Comparison of ENCODE assay signal across 8 cellular contexts in the genomic region with DNA sequence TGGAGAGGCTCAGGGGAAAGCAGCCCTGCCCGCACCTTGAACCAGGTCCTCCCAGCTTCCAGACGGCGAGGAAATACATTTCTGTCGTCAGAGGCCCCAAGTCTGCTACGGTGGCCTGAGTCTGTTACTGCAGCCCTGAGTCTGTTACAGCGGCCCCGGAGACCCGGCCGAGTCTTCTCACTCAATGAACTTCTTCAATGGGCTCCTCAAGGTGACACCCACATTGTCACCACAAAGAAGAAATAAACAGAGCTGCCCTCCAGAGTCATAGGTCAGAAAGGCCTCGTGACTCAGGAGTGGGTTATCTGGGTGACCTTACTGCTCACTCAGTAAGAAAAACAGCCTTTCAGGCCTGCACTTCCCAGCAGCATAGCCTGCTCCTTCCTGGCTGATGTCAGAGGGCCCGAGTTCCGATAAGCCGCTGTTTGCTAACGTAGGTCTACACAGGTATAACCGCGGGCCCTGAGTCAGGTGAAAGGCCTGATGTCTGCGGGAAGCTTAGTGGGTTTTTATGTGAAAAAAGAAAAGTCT.
A peak's percentile ranks its signal among the peaks of the same experiment; 100 is the strongest.
DNase-seq lines count a peak whose midpoint lies in the region; ATAC-seq, FAIRE-seq and TF ChIP-seq lines count a peak whose summit lies in the region.

No MANE protein-coding gene starts in this region.

- H3K4me3 Mint-ChIP-seq in dendritic cell treated with granulocyte-macrophage colony-stimulating factor and Interleukin-4, amounts not matched to agents 40 ng/mL and 50 ng/mL, for 4 days: no peak overlapping the region
- no peak overlapping the region for H3K4me3 Mint-ChIP-seq in glutamatergic neuron (ENCODE audit: unreplicated experiment)

- H3K27ac Mint-ChIP-seq in dendritic cell treated with granulocyte-macrophage colony-stimulating factor and Interleukin-4, amounts not matched to agents 40 ng/mL and 50 ng/mL, for 4 days: peak overlapping the region; percentile 95
- no peak overlapping the region for H3K27ac Mint-ChIP-seq in glutamatergic neuron (ENCODE audit: unreplicated experiment)

- H3K4me1 Mint-ChIP-seq in dendritic cell treated with granulocyte-macrophage colony-stimulating factor and Interleukin-4, amounts not matched to agents 40 ng/mL and 50 ng/mL, for 4 days (ENCODE audit: low read depth): peaks cover 64% of the 10 kb centered on the region
- no peaks in the 10 kb centered on the region for H3K4me1 Mint-ChIP-seq in glutamatergic neuron (ENCODE audit: low read depth, unreplicated experiment)

- peaks cover 5% of the 10 kb centered on the region for H3K36me3 Mint-ChIP-seq in dendritic cell treated with granulocyte-macrophage colony-stimulating factor and Interleukin-4, amounts not matched to agents 40 ng/mL and 50 ng/mL, for 4 days (ENCODE audit: low read depth)
- H3K36me3 Mint-ChIP-seq in glutamatergic neuron (ENCODE audit: unreplicated experiment): peaks cover 5% of the 10 kb centered on the region

- H3K27me3 Mint-ChIP-seq in dendritic cell treated with granulocyte-macrophage colony-stimulating factor and Interleukin-4, amounts not matched to agents 40 ng/mL and 50 ng/mL, for 4 days: peaks cover 7% of the 10 kb centered on the region
- H3K27me3 Mint-ChIP-seq in glutamatergic neuron (ENCODE audit: unreplicated experiment): no peaks in the 10 kb centered on the region

- no peak for TF ChIP-seq CTCF in glutamatergic neuron (IDR thresholded peaks at IDR 0.05; ENCODE audit: partially characterized antibody, unreplicated experiment)

- ATAC-seq in GM19351 (IDR thresholded peaks at IDR 0.05; ENCODE audit: unreplicated experiment): no peak

- intact Hi-C loops in dendritic cell treated with granulocyte-macrophage colony-stimulating factor and Interleukin-4, amounts not matched to agents 40 ng/mL and 50 ng/mL, for 4 days (cut with micrococcal nuclease): loop anchor here (2.0 to 5.0 kb wide), 2 partner anchors 112 to 258 kb away; no protein-coding TSS in a partner anchor

- H3K27ac ChIP-seq in substantia nigra (ENCODE audit: low read depth, low read length, poor library complexity, severe bottlenecking): no peak overlapping the region

- DNase-seq in GM19239 (ENCODE audit: insufficient read length, low spot score): no peak
- DNase-seq in activated CD4-positive, alpha-beta T cell treated with anti-CD3 and anti-CD28 coated beads for 48 hours: peak; percentile 90
- DNase-seq in stimulated activated CD8-positive, alpha-beta memory T cell treated with anti-CD3 and anti-CD28 coated beads, Interleukin-12 subunit alpha, Interleukin-12 subunit beta, amount 100 ng/mL, for 24 hours (ENCODE audit: extremely low read depth): peak; percentile 44
- no peak for DNase-seq in substantia nigra (lab: John Stamatoyannopoulos, UW)
- no peak for DNase-seq in glutamatergic neuron
- DNase-seq in GDM1 (lab: John Stamatoyannopoulos, UW): no peak

- H3K9me3 Mint-ChIP-seq in dendritic cell treated with granulocyte-macrophage colony-stimulating factor and Interleukin-4, amounts not matched to agents 40 ng/mL and 50 ng/mL, for 4 days: no peaks in the 10 kb centered on the region
- H3K9me3 Mint-ChIP-seq in glutamatergic neuron (ENCODE audit: unreplicated experiment): peaks cover 3% of the 10 kb centered on the region

- FAIRE-seq in GM19239 (lab: Jason Lieb, UNC): peak; percentile 67

Comparison
In these comparisons a context has a peak if more than half of its experiments do, and no peak if none do; other contexts are left out.
1. DNase-seq: peak in activated CD4-positive, alpha-beta T cell treated with anti-CD3 and anti-CD28 coated beads for 48 hours (single experiment) and stimulated activated CD8-positive, alpha-beta memory T cell treated with anti-CD3 and anti-CD28 coated beads, Interleukin-12 subunit alpha, Interleukin-12 subunit beta, amount 100 ng/mL, for 24 hours (single experiment); none in GM19239 (single experiment), substantia nigra (0 of 49), glutamatergic neuron (single experiment) and GDM1 (single experiment).